10 cellular contexts compared by ENCODE assay signal in genomic region chr2:127568128-127568527, GRCh38.
"Had no signal": no experiment of that assay in that cellular context is flagged by ENCODE, and none has a peak within 500 bp of the region (broad histone marks: within the 10 kb centered on the region; RNA-seq: fewer than 3 reads in every experiment).

No MANE protein-coding gene starts in this region.

- H3K27me3 ChIP-seq: transverse colon had no signal

- H3K27ac ChIP-seq: SJCRH30, transverse colon had no signal

- H3K4me3 ChIP-seq: SJCRH30, transverse colon had no signal

- H3K9me3 ChIP-seq: SJCRH30, transverse colon had no signal

- H3K9me3 Mint-ChIP-seq: activated naive CD4-positive, alpha-beta T cell treated with anti-CD3 and anti-CD28 coated beads for 36 hours; central memory CD8-positive, alpha-beta T cell had no signal

- DNase-seq: activated naive CD4-positive, alpha-beta T cell treated with anti-CD3 and anti-CD28 coated beads for 36 hours; hypothalamus; naive thymus-derived CD4-positive, alpha-beta T cell; nucleus accumbens; SJCRH30; transverse colon had no signal

- ATAC-seq: activated CD4-positive, CD25-positive, alpha-beta regulatory T cell treated with anti-CD3 and anti-CD28 coated beads, Interleukin-2, amount 50 U/mL, for 24 hours; naive thymus-derived CD4-positive, alpha-beta T cell had no signal

- H3K4me3 Mint-ChIP-seq: activated naive CD4-positive, alpha-beta T cell treated with anti-CD3 and anti-CD28 coated beads for 36 hours; central memory CD8-positive, alpha-beta T cell; dendritic cell treated with granulocyte-macrophage colony-stimulating factor and Interleukin-4, amounts not matched to agents 40 ng/mL and 50 ng/mL, for 4 days; naive thymus-derived CD4-positive, alpha-beta T cell; T-helper 2 cell treated with Interferon-gamma antibody and Interleukin-4, amounts not matched to agents 5 μg/mL and 100 μg/mL, for 36 hours had no signal

- H3K4me1 ChIP-seq: SJCRH30 had no signal

- H3K36me3 ChIP-seq: SJCRH30 had no signal

- H3K27ac Mint-ChIP-seq: activated naive CD4-positive, alpha-beta T cell treated with anti-CD3 and anti-CD28 coated beads for 36 hours; dendritic cell treated with granulocyte-macrophage colony-stimulating factor and Interleukin-4, amounts not matched to agents 40 ng/mL and 50 ng/mL, for 4 days; naive thymus-derived CD4-positive, alpha-beta T cell; T-helper 2 cell treated with Interferon-gamma antibody and Interleukin-4, amounts not matched to agents 5 μg/mL and 100 μg/mL, for 36 hours had no signal
